Comparison of ENCODE assay signal across 18 cellular contexts in genomic region chr5:149170292-149170691, GRCh38. TPM values are rescaled to one million over a fixed set of nuclear protein-coding genes. Genes with fewer than 3 reads are reported as not detected.
DNase-seq lines count a peak whose midpoint lies in the region; ATAC-seq and TF ChIP-seq lines count a peak whose summit lies in the region.
"Had no signal": no experiment of that assay in that cellular context is flagged by ENCODE, and none has a peak within 500 bp of the region (broad histone marks: within the 10 kb centered on the region; RNA-seq: fewer than 3 reads in every experiment).

No MANE protein-coding gene starts in this region.

- H3K4me3 ChIP-seq in SK-N-SH (ENCODE audit: low read depth in 2 of 2, low read length in 1 of 2) (no peak overlapping the region), endodermal cell (ENCODE audit: low read length) (no peak overlapping the region), gastrocnemius medialis (no peak overlapping the region)
- H3K4me3 ChIP-seq: esophagus squamous epithelium, lower lobe of right lung, SJCRH30, testis had no signal

- no peak overlapping the region for H3K27ac Mint-ChIP-seq in endodermal cell
- H3K27ac Mint-ChIP-seq in activated T-cell treated with anti-CD3 and anti-CD28 coated beads, Interleukin-2, amount 50 U/mL, for 72 hours: no peak overlapping the region
- H3K27ac Mint-ChIP-seq: activated CD4-positive, alpha-beta memory T cell treated with anti-CD3 and anti-CD28 coated beads, Interleukin-2, amount 10 ng/mL, durations not matched to agents 7 days and 5 days; nephron progenitor cell had no signal

- H3K9me3 ChIP-seq in SK-N-SH (no peaks in the 10 kb centered on the region), endodermal cell (ENCODE audit: control insufficient read depth, low read length) (no peaks in the 10 kb centered on the region), gastrocnemius medialis (no peaks in the 10 kb centered on the region)
- H3K9me3 ChIP-seq: esophagus squamous epithelium, lower lobe of right lung, SJCRH30, testis had no signal

- H3K4me1 ChIP-seq in SK-N-SH (ENCODE audit: control insufficient read depth in 1 of 2, insufficient read depth in 2 of 2, low read depth in 1 of 2, low read length in 1 of 2) (peaks cover 0 to 27% of the 10 kb centered on the region in 2 experiments; a peak in 2 of 4 replicates), endodermal cell (ENCODE audit: control insufficient read depth, insufficient read depth, low read length) (no peaks in the 10 kb centered on the region), gastrocnemius medialis (peaks cover 37 to 45% of the 10 kb centered on the region in 2 donors)
- H3K4me1 ChIP-seq: SJCRH30, testis had no signal

- no peaks in the 10 kb centered on the region for H3K36me3 Mint-ChIP-seq in endodermal cell (ENCODE audit: low read depth)
- H3K36me3 Mint-ChIP-seq in activated T-cell treated with anti-CD3 and anti-CD28 coated beads, Interleukin-2, amount 50 U/mL, for 72 hours (ENCODE audit: insufficient read depth in 2 of 2): no peaks in the 10 kb centered on the region

- ATAC-seq in SK-N-SH treated with all-trans-retinoic acid at 6 μM for 48 hours (no peak), gastrocnemius medialis (no peak)
- no peak for ATAC-seq in activated T-cell treated with anti-CD3 and anti-CD28 coated beads, Interleukin-2, amount 50 U/mL, for 72 hours (replicated peaks in 1 of 2)
- ATAC-seq: lower lobe of right lung had no signal

- H3K27ac ChIP-seq in SK-N-SH (ENCODE audit: low read depth in 2 of 2, low read length in 1 of 2) (no peak overlapping the region), endodermal cell (ENCODE audit: low read depth, low read length) (no peak overlapping the region), gastrocnemius medialis (peak overlapping the region in 3 of 4 donors; percentile 10 to 90 (median 90))
- H3K27ac ChIP-seq: esophagus squamous epithelium, HL-60, lower lobe of right lung, SJCRH30, testis had no signal

- no peak for TF ChIP-seq POLR2A in gastrocnemius medialis (IDR thresholded peaks at IDR 0.05)

- H3K9ac ChIP-seq in SK-N-SH (no peak overlapping the region), endodermal cell (ENCODE audit: extremely low read depth, low read length, poor library complexity, severe bottlenecking) (no peak overlapping the region)

- DNase-seq in SK-N-SH (no peak), NCI-H510A (lab: John Stamatoyannopoulos, UW) (peak; percentile 61), endodermal cell (peak; percentile 58), gastrocnemius medialis (no peak), HUDEP-2 (lab: John Stamatoyannopoulos, UW; ENCODE audit: unreplicated experiment in 76 of 76) (no peak), NCI-H748 treated with DMSO at 0.1 percent for 48 hours (lab: John Stamatoyannopoulos, UW) (no peak)
- no peak for DNase-seq in activated T-cell treated with anti-CD3 and anti-CD28 coated beads, Interleukin-2, amount 50 U/mL, for 72 hours
- DNase-seq: activated CD4-positive, alpha-beta memory T cell treated with anti-CD3 and anti-CD28 coated beads, Interleukin-2, amount 10 ng/mL, durations not matched to agents 7 days and 5 days; aorta; esophagus squamous epithelium; Kasumi-1; lower lobe of right lung; nephron progenitor cell; SJCRH30; stimulated activated CD4-positive, alpha-beta T cell treated with anti-CD3 and anti-CD28 coated beads, Interleukin-2, amount 100 ng/mL, for 24 hours; testis had no signal

- no peak for TF ChIP-seq EP300 in SK-N-SH (IDR thresholded peaks at IDR 0.05; ENCODE audit: borderline replicate concordance in 1 of 2, low read depth in 1 of 2, low read length in 1 of 2)

- no peak overlapping the region for H2AFZ ChIP-seq in SK-N-SH (ENCODE audit: low read depth)

- in situ Hi-C loops in gastrocnemius medialis (cut with MboI; ENCODE audit: low sequenced_read_pairs in 4 of 4): loop anchor here in 1 of 4 donors (25.0 kb wide), 1 partner anchor 417 kb away; the partner anchor contains the start of gene ARHGEF37

- intact Hi-C loops in gastrocnemius medialis (cut with DNase I; ENCODE audit: low total_unique reads): no loop called here

- H3K36me3 ChIP-seq in SK-N-SH (replicated peaks in 1 of 2; ENCODE audit: control insufficient read depth in 1 of 2, insufficient read depth in 2 of 2, low read length in 1 of 2) (no peaks in the 10 kb centered on the region), endodermal cell (ENCODE audit: control insufficient read depth, insufficient read depth, low read length) (no peaks in the 10 kb centered on the region), gastrocnemius medialis (no peaks in the 10 kb centered on the region)
- H3K36me3 ChIP-seq: esophagus squamous epithelium, lower lobe of right lung, SJCRH30 had no signal

- H3K27me3 ChIP-seq in SK-N-SH (ENCODE audit: insufficient read depth) (no peaks in the 10 kb centered on the region), endodermal cell (ENCODE audit: control insufficient read depth, insufficient read depth, low read length, poor library complexity, severe bottlenecking) (no peaks in the 10 kb centered on the region), gastrocnemius medialis (no peaks in the 10 kb centered on the region)
- H3K27me3 ChIP-seq: esophagus squamous epithelium, SJCRH30, testis had no signal

- H3K4me3 Mint-ChIP-seq in endodermal cell: no peak overlapping the region
- H3K4me3 Mint-ChIP-seq in activated T-cell treated with anti-CD3 and anti-CD28 coated beads, Interleukin-2, amount 50 U/mL, for 72 hours: no peak overlapping the region
- H3K4me3 Mint-ChIP-seq: activated CD4-positive, alpha-beta memory T cell treated with anti-CD3 and anti-CD28 coated beads, Interleukin-2, amount 10 ng/mL, durations not matched to agents 7 days and 5 days; nephron progenitor cell had no signal

- H3K4me1 Mint-ChIP-seq in endodermal cell: no peaks in the 10 kb centered on the region
- peaks cover 7% of the 10 kb centered on the region for H3K4me1 Mint-ChIP-seq in activated T-cell treated with anti-CD3 and anti-CD28 coated beads, Interleukin-2, amount 50 U/mL, for 72 hours (ENCODE audit: low read depth)

- H3K4me2 ChIP-seq in SK-N-SH: no peak overlapping the region

- peaks cover 27% of the 10 kb centered on the region for H3F3A ChIP-seq in SK-N-SH (replicated peaks; ENCODE audit: insufficient read depth)

- POLR2A ChIA-PET in SK-N-SH (lab: Yijun Ruan, JAX): no interaction called here

- no peaks in the 10 kb centered on the region for H3K9me3 Mint-ChIP-seq in endodermal cell
- H3K9me3 Mint-ChIP-seq in activated T-cell treated with anti-CD3 and anti-CD28 coated beads, Interleukin-2, amount 50 U/mL, for 72 hours: no peaks in the 10 kb centered on the region
- H3K9me3 Mint-ChIP-seq: activated CD4-positive, alpha-beta memory T cell treated with anti-CD3 and anti-CD28 coated beads, Interleukin-2, amount 10 ng/mL, durations not matched to agents 7 days and 5 days; nephron progenitor cell had no signal

- H4K20me1 ChIP-seq in SK-N-SH (ENCODE audit: insufficient read depth): no peaks in the 10 kb centered on the region

- peaks cover 14% of the 10 kb centered on the region; the same call in 1 of the 2 replicates for H3K79me2 ChIP-seq in SK-N-SH (ENCODE audit: insufficient read depth)

- 82% methylated on average over 3 of the region's 3 CpGs for WGBS in SK-N-SH (ENCODE audit: low lambda C conversion rate)
- WGBS in endodermal cell (ENCODE audit: insufficient coverage in 1 of 2, insufficient read length in 1 of 2), 2 experiments: 83 to 100% methylated on average over 3 of the region's 3 CpGs

- CTCF ChIA-PET in SK-N-SH (lab: Yijun Ruan, JAX): interaction anchor here (0.6 kb wide), 1 partner anchor 167 kb away, joined by 3 read pairs; no protein-coding TSS in a partner anchor

- TF ChIP-seq CTCF in SK-N-SH (IDR thresholded peaks at IDR 0.05) (no peak), endodermal cell (conservative IDR thresholded peaks at IDR 0.05) (no peak), gastrocnemius medialis (IDR thresholded peaks at IDR 0.05 in 4 of 5, conservative IDR thresholded peaks at IDR 0.05 in 1 of 5) (no peak)

- no peaks in the 10 kb centered on the region for H3K9me2 ChIP-seq in SK-N-SH

- no peak for TF ChIP-seq RAD21 in SK-N-SH (IDR thresholded peaks at IDR 0.05; ENCODE audit: low read length)

- peaks cover 6% of the 10 kb centered on the region for H3K27me3 Mint-ChIP-seq in endodermal cell (ENCODE audit: insufficient read depth)
- peaks cover 5% of the 10 kb centered on the region for H3K27me3 Mint-ChIP-seq in activated T-cell treated with anti-CD3 and anti-CD28 coated beads, Interleukin-2, amount 50 U/mL, for 72 hours (ENCODE audit: low read depth)

TF ChIP-seq in SK-N-SH, 30 proteins besides CTCF, POLR2A, EP300 and RAD21:
- TF ChIP-seq PBX3 (IDR thresholded peaks at IDR 0.05) (0 out of 2 replicates have a peak, but pooled peaks have one; percentile 25), ELF1 (IDR thresholded peaks at IDR 0.05) (no peak)

TF ChIP-seq in SK-N-SH treated with all-trans-retinoic acid at 6 μM for 48 hours, 23 proteins besides CTCF, POLR2A, EP300 and RAD21:
- TF ChIP-seq TCF4 (CRISPR knock-in tag; IDR thresholded peaks at IDR 0.05; ENCODE audit: borderline replicate concordance): no peak
- no peak for TF ChIP-seq ZNF565 (CRISPR knock-in tag; conservative IDR thresholded peaks at IDR 0.05; ENCODE audit: low read depth)
- no peak for TF ChIP-seq CSRNP3 (CRISPR knock-in tag; IDR thresholded peaks at IDR 0.05)

RNA-seq across cellular contexts. Expression of gene ABLIM3, which starts 29.0 kb away (rescaled TPM):
- 5.2 and 5.9 TPM in 2 replicates for polyA plus RNA-seq in SK-N-SH (2012; rRNA removed)
- polyA plus RNA-seq in SK-N-SH (2012; cell fraction: cytosol; rRNA removed): 3.8 and 4.6 TPM in 2 replicates
- polyA plus RNA-seq in SK-N-SH (2012; cell fraction: nucleus; rRNA removed): 13.9 and 14.0 TPM in 2 replicates
- total RNA-seq in endodermal cell (under 1 TPM; 0.24 to 0.66 TPM), gastrocnemius medialis (100 to 1,000 TPM in 1 of 4 donors, 10 to 100 TPM in 3; 37.5 to 155 (median 67.7) TPM)
- polyA plus RNA-seq in endodermal cell (2013, experiment 1 of 2): 0.18 TPM
- 0.62 TPM for polyA plus RNA-seq in endodermal cell (2013, experiment 2 of 2)
- under 1 TPM; 0.14 to 0.19 TPM for total RNA-seq in activated T-cell treated with anti-CD3 and anti-CD28 coated beads, Interleukin-2, amount 50 U/mL, for 72 hours

Comparison
In these comparisons a context has a peak if more than half of its experiments do, and no peak if none do; other contexts are left out.
1. DNase-seq: peak in NCI-H510A (single experiment) and endodermal cell (single experiment); none in SK-N-SH (single experiment), gastrocnemius medialis (0 of 2), activated T-cell treated with anti-CD3 and anti-CD28 coated beads, Interleukin-2, amount 50 U/mL, for 72 hours (0 of 2), HUDEP-2 (0 of 76) and NCI-H748 treated with DMSO at 0.1 percent for 48 hours (single experiment).
2. H3K27ac ChIP-seq: peak in gastrocnemius medialis (3 of 4); none in SK-N-SH (0 of 2) and endodermal cell (single experiment).
3. RNA of gene ABLIM3, which starts 29.0 kb away (total RNA-seq): 37.5 to 155 TPM in gastrocnemius medialis; 0.24 to 0.66 TPM in endodermal cell and 0.14 to 0.19 TPM in activated T-cell treated with anti-CD3 and anti-CD28 coated beads, Interleukin-2, amount 50 U/mL, for 72 hours; every median in the first group is over 10 times any median in the second.